20 cellular contexts compared by ENCODE assay signal in genomic region chr17:75440738-75441448, GRCh38. TPM values are rescaled to one million over a fixed set of nuclear protein-coding genes. Genes with fewer than 3 reads are reported as not detected.
DNase-seq lines count a peak whose midpoint lies in the region; ATAC-seq, FAIRE-seq and TF ChIP-seq lines count a peak whose summit lies in the region.
"Had no signal": no experiment of that assay in that cellular context is flagged by ENCODE, and none has a peak within 500 bp of the region (broad histone marks: within the 10 kb centered on the region; RNA-seq: fewer than 3 reads in every experiment).

No MANE protein-coding gene starts in this region.

- H3K27ac ChIP-seq in astrocyte (ENCODE audit: low read depth, low read length) (no peak overlapping the region), fibroblast of lung (ENCODE audit: insufficient read depth, low read length) (no peak overlapping the region), liver (ENCODE audit: low read depth in 1 of 2, low read length in 2 of 2) (peak overlapping the region; percentile 42 to 54)

- no peaks in the 10 kb centered on the region for H3K27me3 ChIP-seq in astrocyte (ENCODE audit: insufficient read depth, low read length)
- H3K27me3 ChIP-seq in fibroblast of lung (ENCODE audit: control insufficient read depth, insufficient read depth, low read length), result no peaks in the 10 kb centered on the region
- H3K27me3 ChIP-seq in liver (ENCODE audit: control insufficient read depth in 4 of 4, insufficient read depth in 4 of 4, low read length in 3 of 4), result no peaks in the 10 kb centered on the region
- H3K27me3 ChIP-seq: tibial nerve had no signal

- H4K20me1 ChIP-seq in astrocyte (ENCODE audit: insufficient read depth, low read length), result no peaks in the 10 kb centered on the region
- H4K20me1 ChIP-seq in fibroblast of lung (ENCODE audit: control insufficient read depth, extremely low read depth, insufficient read depth, low read length), result no peaks in the 10 kb centered on the region

- H2AFZ ChIP-seq in astrocyte (ENCODE audit: low read depth, low read length) (no peak overlapping the region), fibroblast of lung (ENCODE audit: low read length) (peak overlapping the region; percentile 5)

- ATAC-seq in HG03354 (IDR thresholded peaks at IDR 0.05; ENCODE audit: poor library complexity, severe bottlenecking, unreplicated experiment) (no peak), HG02571 (IDR thresholded peaks at IDR 0.05; ENCODE audit: unreplicated experiment) (no peak)

- H3K36me3 ChIP-seq in astrocyte (ENCODE audit: insufficient read depth, low read length) (no peaks in the 10 kb centered on the region), fibroblast of lung (ENCODE audit: control insufficient read depth, insufficient read depth, low read length) (no peaks in the 10 kb centered on the region), liver (ENCODE audit: control insufficient read depth in 4 of 4, insufficient read depth in 3 of 4, low read depth in 1 of 4, low read length in 3 of 4) (no peaks in the 10 kb centered on the region)
- H3K36me3 ChIP-seq: HAP-1, tibial nerve had no signal

- TF ChIP-seq CTCF in astrocyte (IDR thresholded peaks at IDR 0.05; ENCODE audit: insufficient read depth, low read depth, low read length) (no peak), fibroblast of lung (conservative IDR thresholded peaks at IDR 0.05 in 1 of 2, IDR thresholded peaks at IDR 0.05 in 1 of 2; ENCODE audit: low read depth in 1 of 2, low read length in 2 of 2) (no peak), liver (IDR thresholded peaks at IDR 0.05; ENCODE audit: low read depth, low read length, missing input control) (no peak)

- H3K9me3 Mint-ChIP-seq in astrocyte (ENCODE audit: unreplicated experiment), result no peaks in the 10 kb centered on the region
- H3K9me3 Mint-ChIP-seq: activated CD4-positive, alpha-beta T cell treated with anti-CD3 and anti-CD28 coated beads, Interleukin-2, amount 10 ng/mL, durations not matched to agents 24 days and 14 days; activated naive CD4-positive, alpha-beta T cell treated with anti-CD3 and anti-CD28 coated beads, Interleukin-2, amount 10 ng/mL, durations not matched to agents 7 days and 5 days had no signal

- H3K9me3 ChIP-seq in astrocyte (ENCODE audit: insufficient read depth, low read depth, low read length), result no peaks in the 10 kb centered on the region
- no peaks in the 10 kb centered on the region for H3K9me3 ChIP-seq in fibroblast of lung (ENCODE audit: control insufficient read depth, insufficient read depth, low read depth, low read length)
- no peaks in the 10 kb centered on the region for H3K9me3 ChIP-seq in liver (ENCODE audit: control insufficient read depth in 4 of 4, low read length in 3 of 4)
- H3K9me3 ChIP-seq: HAP-1, tibial nerve had no signal

- H3K4me3 Mint-ChIP-seq in astrocyte (ENCODE audit: unreplicated experiment), result no peak overlapping the region
- H3K4me3 Mint-ChIP-seq: activated CD4-positive, alpha-beta T cell treated with anti-CD3 and anti-CD28 coated beads, Interleukin-2, amount 10 ng/mL, durations not matched to agents 24 days and 14 days; activated naive CD4-positive, alpha-beta T cell treated with anti-CD3 and anti-CD28 coated beads, Interleukin-2, amount 10 ng/mL, durations not matched to agents 7 days and 5 days; B cell; brain had no signal

- no peak overlapping the region for H3K4me3 ChIP-seq in astrocyte (ENCODE audit: insufficient read depth, low read depth, low read length)
- no peak overlapping the region for H3K4me3 ChIP-seq in fibroblast of lung (replicated peaks in 1 of 4; ENCODE audit: control extremely low read depth in 1 of 4, insufficient read depth in 1 of 4, low read depth in 3 of 4, low read length in 4 of 4)
- H3K4me3 ChIP-seq in liver (ENCODE audit: low read depth in 1 of 3, low read length in 3 of 3), result no peak overlapping the region
- H3K4me3 ChIP-seq: HAP-1, tibial nerve had no signal

- DNase-seq in astrocyte (ENCODE audit: low read depth) (peak; percentile 37), fibroblast of lung (ENCODE audit: low read depth in 2 of 2) (peak in 1 of 2 donors; percentile 50), stromal cell of bone marrow (ENCODE audit: low read depth) (peak; percentile 34), T-helper 9 cell (no peak)
- no peak for DNase-seq in stimulated activated CD4-positive, alpha-beta T cell treated with anti-CD3 and anti-CD28 coated beads, Interleukin-4, amount 100 ng/mL, for 1 hour
- DNase-seq: activated CD4-positive, alpha-beta T cell treated with anti-CD3 and anti-CD28 coated beads, Interleukin-2, amount 10 ng/mL, durations not matched to agents 24 days and 14 days; activated naive CD4-positive, alpha-beta T cell treated with anti-CD3 and anti-CD28 coated beads, Interleukin-2, amount 10 ng/mL, durations not matched to agents 7 days and 5 days; activated T-cell treated with anti-CD3 and anti-CD28 coated beads for 4 hours; MM.1S; NCI-H187 treated with DMSO at 0.1 percent for 48 hours; NCI-H510A; stimulated activated CD4-positive, alpha-beta T cell treated with anti-CD3 and anti-CD28 coated beads, Interleukin-4, amount 100 ng/mL, for 4 hours had no signal

- peaks cover 12% of the 10 kb centered on the region for H3K4me1 Mint-ChIP-seq in astrocyte (ENCODE audit: low read depth, unreplicated experiment)
- H3K4me1 Mint-ChIP-seq: B cell, brain had no signal

- H3K9ac ChIP-seq in astrocyte (ENCODE audit: low read length) (no peak overlapping the region), fibroblast of lung (ENCODE audit: insufficient read depth, low read length) (no peak overlapping the region), liver (ENCODE audit: low read depth in 1 of 2, low read length in 2 of 2) (no peak overlapping the region)

- FAIRE-seq in astrocyte (lab: Jason Lieb, UNC), result no peak
- FAIRE-seq: frontal cortex had no signal

- WGBS in liver, result 76% methylated on average over 10 of the region's 10 CpGs

- H3K36me3 Mint-ChIP-seq in astrocyte (ENCODE audit: low read depth, unreplicated experiment), result no peaks in the 10 kb centered on the region
- H3K36me3 Mint-ChIP-seq: activated naive CD4-positive, alpha-beta T cell treated with anti-CD3 and anti-CD28 coated beads, Interleukin-2, amount 10 ng/mL, durations not matched to agents 7 days and 5 days; brain had no signal

- TF ChIP-seq RAD21 in liver (IDR thresholded peaks at IDR 0.05), result peak in 1 of 2 donors; percentile 13

- H3K27ac Mint-ChIP-seq in astrocyte (ENCODE audit: unreplicated experiment), result no peak overlapping the region
- H3K27ac Mint-ChIP-seq: activated CD4-positive, alpha-beta T cell treated with anti-CD3 and anti-CD28 coated beads, Interleukin-2, amount 10 ng/mL, durations not matched to agents 24 days and 14 days; activated naive CD4-positive, alpha-beta T cell treated with anti-CD3 and anti-CD28 coated beads, Interleukin-2, amount 10 ng/mL, durations not matched to agents 7 days and 5 days; B cell; brain had no signal

- H3K4me2 ChIP-seq in astrocyte (ENCODE audit: low read length), result no peak overlapping the region
- H3K4me2 ChIP-seq in fibroblast of lung (ENCODE audit: extremely low read depth, insufficient read depth, low read length), result no peak overlapping the region

- peaks cover 12% of the 10 kb centered on the region for H3K4me1 ChIP-seq in astrocyte (ENCODE audit: insufficient read depth, low read length)
- peaks cover 2% of the 10 kb centered on the region for H3K4me1 ChIP-seq in fibroblast of lung (ENCODE audit: control insufficient read depth, extremely low read depth, insufficient read depth, low read length)
- H3K4me1 ChIP-seq in liver (ENCODE audit: control insufficient read depth in 4 of 4, insufficient read depth in 4 of 4, low read length in 3 of 4), result no peaks in the 10 kb centered on the region
- H3K4me1 ChIP-seq: HAP-1 had no signal

- H3K79me2 ChIP-seq in astrocyte (ENCODE audit: insufficient read depth, low read length) (no peaks in the 10 kb centered on the region), fibroblast of lung (ENCODE audit: control insufficient read depth, insufficient read depth, low read length) (no peaks in the 10 kb centered on the region)

- no peaks in the 10 kb centered on the region for H3K27me3 Mint-ChIP-seq in astrocyte (ENCODE audit: low read depth, unreplicated experiment)

TF ChIP-seq in liver, 16 proteins besides CTCF, POLR2A, EP300 and RAD21 (continues in another document):
- TF ChIP-seq FOXA2 (IDR thresholded peaks at IDR 0.05) (no peak), NR2F2 (IDR thresholded peaks at IDR 0.05) (peak; percentile 16), MAX (IDR thresholded peaks at IDR 0.05) (no peak), ZBTB33 (IDR thresholded peaks at IDR 0.05) (no peak)

RNA-seq across cellular contexts. Expression of gene TMEM94, which starts 15.5 kb away (rescaled TPM):
- total RNA-seq in astrocyte (52.4 and 54.5 TPM in 2 replicates), fibroblast of lung (19.8 and 35.0 TPM in 2 replicates), liver (10 to 100 TPM; 19.2 to 31.0 TPM)
- polyA plus RNA-seq in fibroblast of lung (18.3 and 25.2 TPM in 2 replicates), liver (10 to 100 TPM; 15.6 to 20.9 TPM)
- 24.9 and 29.9 TPM in 2 replicates for polyA plus RNA-seq in fibroblast of lung (2012)
- polyA minus RNA-seq in fibroblast of lung (ENCODE audit: low replicate concordance), result 90.2 and 139 TPM in 2 replicates

RNA-seq across cellular contexts. Expression of gene GRB2, which starts 35.4 kb away (rescaled TPM):
- total RNA-seq in astrocyte (152 and 168 TPM in 2 replicates), fibroblast of lung (56.0 and 68.9 TPM in 2 replicates), liver (10 to 100 TPM; 49.3 to 91.8 TPM)
- polyA plus RNA-seq in fibroblast of lung (69.7 and 79.8 TPM in 2 replicates), liver (10 to 100 TPM; 36.0 to 49.9 TPM)
- 67.0 and 75.7 TPM in 2 replicates for polyA plus RNA-seq in fibroblast of lung (2012)
- polyA minus RNA-seq in fibroblast of lung (ENCODE audit: low replicate concordance), result 81.9 and 86.8 TPM in 2 replicates

Comparison
In these comparisons a context has a peak if more than half of its experiments do, and no peak if none do; other contexts are left out.
1. DNase-seq: peak in astrocyte (single experiment) and stromal cell of bone marrow (single experiment); none in stimulated activated CD4-positive, alpha-beta T cell treated with anti-CD3 and anti-CD28 coated beads, Interleukin-4, amount 100 ng/mL, for 1 hour (single experiment) and T-helper 9 cell (single experiment).
2. H3K27ac ChIP-seq: peak in liver (2 of 2); none in astrocyte (single experiment) and fibroblast of lung (single experiment).